13 cellular contexts compared by ENCODE assay signal in the genomic region with DNA sequence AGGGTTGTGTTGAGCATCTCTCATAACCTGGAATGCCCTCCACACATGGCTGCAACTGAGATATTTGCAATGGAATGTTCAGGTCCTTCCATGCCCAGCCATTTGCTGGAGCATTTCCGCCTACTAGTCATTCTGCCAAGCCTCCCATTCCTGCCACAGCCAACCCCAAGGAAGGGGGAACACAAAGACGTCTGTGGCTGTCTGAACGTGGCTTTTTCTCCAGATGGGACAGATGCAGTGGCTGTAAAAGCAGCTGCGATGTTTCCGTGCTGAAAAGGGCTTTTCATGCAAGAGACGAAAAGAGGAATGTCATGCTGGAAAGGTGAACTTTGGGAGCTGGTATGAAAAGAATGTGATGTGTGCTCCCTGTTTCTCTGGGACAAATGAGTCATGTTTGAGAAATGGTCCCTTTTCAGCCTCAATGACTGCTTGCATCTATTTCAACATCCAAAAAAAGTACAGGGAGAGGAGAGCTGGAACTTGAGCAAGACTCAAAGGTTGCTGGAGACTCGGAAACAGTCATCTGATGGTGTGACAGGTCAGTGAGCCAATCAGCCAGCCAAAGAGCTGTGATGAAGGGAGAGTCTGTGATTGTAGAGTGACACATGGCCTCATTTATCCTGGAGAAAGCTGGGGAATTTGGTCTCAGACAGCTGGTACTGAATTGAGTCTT.
DNase-seq lines count a peak whose midpoint lies in the region; ATAC-seq and TF ChIP-seq lines count a peak whose summit lies in the region.
"Had no signal": no experiment of that assay in that cellular context is flagged by ENCODE, and none has a peak within 500 bp of the region (broad histone marks: within the 10 kb centered on the region; RNA-seq: fewer than 3 reads in every experiment).

No MANE protein-coding gene starts in this region.

- POLR2A ChIA-PET in RWPE1 (lab: Yijun Ruan, JAX; ENCODE audit: low non-redundant PET), result no interaction called here

- ATAC-seq in GM21737 (IDR thresholded peaks at IDR 0.05; ENCODE audit: unreplicated experiment), result no peak
- ATAC-seq: natural killer cell had no signal

- peak overlapping the region; percentile 21 for H3K4me3 Mint-ChIP-seq in nephron progenitor cell
- H3K4me3 Mint-ChIP-seq: natural killer cell had no signal

- peaks cover 5% of the 10 kb centered on the region for H3K36me3 Mint-ChIP-seq in nephron progenitor cell (ENCODE audit: low read depth)
- H3K36me3 Mint-ChIP-seq: natural killer cell had no signal

- peaks cover 9% of the 10 kb centered on the region for H3K27me3 Mint-ChIP-seq in nephron progenitor cell (ENCODE audit: low read depth, poor library complexity)

- peak overlapping the region; percentile 1 for H3K27ac Mint-ChIP-seq in nephron progenitor cell
- H3K27ac Mint-ChIP-seq: natural killer cell had no signal

- CTCF ChIA-PET in RWPE1 (lab: Yijun Ruan, JAX), result interaction anchor here (0.6 kb wide), 1 partner anchor 584 kb away, joined by 4 read pairs; no protein-coding TSS in a partner anchor

- TF ChIP-seq CTCF in RWPE1 (conservative IDR thresholded peaks at IDR 0.05; ENCODE audit: low read depth), result no peak
- TF ChIP-seq CTCF in nephron progenitor cell (IDR thresholded peaks at IDR 0.05), result no peak

- peaks cover 31% of the 10 kb centered on the region for H3K4me1 Mint-ChIP-seq in nephron progenitor cell
- H3K4me1 Mint-ChIP-seq: natural killer cell had no signal

- H3K27ac ChIP-seq in RWPE1, result peak overlapping the region; percentile 94
- H3K27ac ChIP-seq: uterus had no signal

- peaks cover 17% of the 10 kb centered on the region for H3K9me3 Mint-ChIP-seq in nephron progenitor cell

- DNase-seq in AG08395 (ENCODE audit: low spot score) (peak; percentile 25), RWPE1 (ENCODE audit: low spot score) (peak; percentile 32), fibroblast of gingiva (ENCODE audit: low read depth) (peak; percentile 85), nephron progenitor cell (peak; percentile 14), RPMI8226 (no peak)
- no peak for DNase-seq in activated T-cell treated with anti-CD3 and anti-CD28 coated beads, Interleukin-2, amount 50 U/mL, for 1 hour
- no peak for DNase-seq in activated effector memory CD4-positive, alpha-beta T cell treated with Interleukin-2 at 50 U/mL for 16 hours
- DNase-seq: cerebellar nuclear complex, IMR-90, natural killer cell, NCI-H226, uterus had no signal

Comparison
In these comparisons a context has a peak if more than half of its experiments do, and no peak if none do; other contexts are left out.
1. DNase-seq: peak in AG08395 (single experiment), RWPE1 (single experiment), fibroblast of gingiva (single experiment) and nephron progenitor cell (single experiment); none in RPMI8226 (single experiment), activated T-cell treated with anti-CD3 and anti-CD28 coated beads, Interleukin-2, amount 50 U/mL, for 1 hour (single experiment) and activated effector memory CD4-positive, alpha-beta T cell treated with Interleukin-2 at 50 U/mL for 16 hours (single experiment).